8 cellular contexts compared by ENCODE assay signal in genomic region chr1:156920233-156921052, GRCh38. TPM values are rescaled to one million over a fixed set of nuclear protein-coding genes. Genes with fewer than 3 reads are reported as not detected.
DNase-seq lines count a peak whose midpoint lies in the region; ATAC-seq and TF ChIP-seq lines count a peak whose summit lies in the region.

TSS of gene LRRC71 (plus strand) at chr1:156920632. CDS start at chr1:156920804, 172 bp downstream.

- ATAC-seq in HG02571 (IDR thresholded peaks at IDR 0.05; ENCODE audit: unreplicated experiment), result no peak

- peaks cover 70% of the 10 kb centered on the region for H3K27me3 ChIP-seq in MM.1S (replicated peaks; ENCODE audit: insufficient read depth, low read length)

- H3K27ac ChIP-seq in MM.1S (ENCODE audit: low read length), result no peak within 1 kb of the TSS

- no peak within 1 kb of the TSS for H3K4me3 ChIP-seq in MM.1S (ENCODE audit: low read length)

- H3F3A ChIP-seq in MM.1S (ENCODE audit: insufficient read depth, low read length), result no peaks in the 10 kb centered on the region

- H3K27ac Mint-ChIP-seq in chondrocyte (ENCODE audit: unreplicated experiment), result no peak within 1 kb of the TSS

- peaks cover 10% of the 10 kb centered on the region for H3K36me3 Mint-ChIP-seq in chondrocyte (ENCODE audit: low read depth)

- 0 out of 2 replicates have a peak within 1 kb of the TSS, but pooled peaks have one; percentile 15 for H2AFZ ChIP-seq in MM.1S (ENCODE audit: low read length)

- DNase-seq in Daoy (ENCODE audit: low read depth) (peak; percentile 87), MM.1S (peak; percentile 58), chondrocyte (ENCODE audit: low spot score) (no peak), kidney glomerular epithelial cell (lab: John Stamatoyannopoulos, UW) (peak; percentile 59), DMS79 (lab: John Stamatoyannopoulos, UW) (no peak)
- peak in 3 of 4 experiments; percentile 11 to 15 (median 12) for DNase-seq in activated CD4-positive, CD25-positive, alpha-beta regulatory T cell (lab: John Stamatoyannopoulos, UW)
- peak; percentile 39 to 63 for DNase-seq in stimulated activated CD4-positive, alpha-beta T cell treated with anti-CD3 and anti-CD28 coated beads, Interleukin-1b, Interleukin-23, amount 100 ng/mL, for 4 hours (ENCODE audit: low read depth in 2 of 2)

- no peak within 1 kb of the TSS for H3K9ac ChIP-seq in MM.1S (ENCODE audit: low read length)

- no peaks in the 10 kb centered on the region for H3K36me3 ChIP-seq in MM.1S (replicated peaks; ENCODE audit: insufficient read depth, low read length)

- H3K27me3 Mint-ChIP-seq in chondrocyte (ENCODE audit: low read depth), result peaks cover 42% of the 10 kb centered on the region

- no peaks in the 10 kb centered on the region for H3K79me2 ChIP-seq in MM.1S (ENCODE audit: low read length)

- H3K9me3 ChIP-seq in MM.1S (replicated peaks; ENCODE audit: insufficient read depth, low read length), result no peaks in the 10 kb centered on the region

- TF ChIP-seq CTCF in MM.1S (IDR thresholded peaks at IDR 0.05; ENCODE audit: low read length), result peak; percentile 77
- peak; percentile 93 for TF ChIP-seq CTCF in chondrocyte (IDR thresholded peaks at IDR 0.05)

- peaks cover 19% of the 10 kb centered on the region for H3K4me1 Mint-ChIP-seq in chondrocyte (ENCODE audit: low read depth)

- no peaks in the 10 kb centered on the region for H3K4me1 ChIP-seq in MM.1S (ENCODE audit: low read length)

- H3K9me2 ChIP-seq in MM.1S (replicated peaks; ENCODE audit: insufficient read depth, low read length), result no peaks in the 10 kb centered on the region

- H4K20me1 ChIP-seq in MM.1S (ENCODE audit: insufficient read depth, low read length), result no peaks in the 10 kb centered on the region

- peak within 1 kb of the TSS; percentile 53 for H3K4me3 Mint-ChIP-seq in chondrocyte (ENCODE audit: unreplicated experiment)

- H3K4me2 ChIP-seq in MM.1S (ENCODE audit: low read depth, low read length), result peak within 1 kb of the TSS; percentile 37; the same call in 1 of the 2 replicates

- no peaks in the 10 kb centered on the region for H3K9me3 Mint-ChIP-seq in chondrocyte (ENCODE audit: low read depth)

RNA-seq across cellular contexts. Expression of gene LRRC71, which starts in this region (rescaled TPM):
- total RNA-seq in Daoy (2014; rRNA removed; shearing (Covaris generic)), result not detected in 2 replicates
- total RNA-seq in chondrocyte, result not detected in 3 replicates

Comparison
In these comparisons a context has a peak if more than half of its experiments do, and no peak if none do; other contexts are left out.
1. Peak in DNase-seq in Daoy; RNA of the gene not detected or under 1 TPM.
2. DNase-seq: peak in MM.1S (single experiment), activated CD4-positive, CD25-positive, alpha-beta regulatory T cell (3 of 4), kidney glomerular epithelial cell (single experiment) and stimulated activated CD4-positive, alpha-beta T cell treated with anti-CD3 and anti-CD28 coated beads, Interleukin-1b, Interleukin-23, amount 100 ng/mL, for 4 hours (2 of 2); none in chondrocyte (single experiment) and DMS79 (single experiment).